Comparison of ENCODE assay signal across 1 cellular context in the genomic region with DNA sequence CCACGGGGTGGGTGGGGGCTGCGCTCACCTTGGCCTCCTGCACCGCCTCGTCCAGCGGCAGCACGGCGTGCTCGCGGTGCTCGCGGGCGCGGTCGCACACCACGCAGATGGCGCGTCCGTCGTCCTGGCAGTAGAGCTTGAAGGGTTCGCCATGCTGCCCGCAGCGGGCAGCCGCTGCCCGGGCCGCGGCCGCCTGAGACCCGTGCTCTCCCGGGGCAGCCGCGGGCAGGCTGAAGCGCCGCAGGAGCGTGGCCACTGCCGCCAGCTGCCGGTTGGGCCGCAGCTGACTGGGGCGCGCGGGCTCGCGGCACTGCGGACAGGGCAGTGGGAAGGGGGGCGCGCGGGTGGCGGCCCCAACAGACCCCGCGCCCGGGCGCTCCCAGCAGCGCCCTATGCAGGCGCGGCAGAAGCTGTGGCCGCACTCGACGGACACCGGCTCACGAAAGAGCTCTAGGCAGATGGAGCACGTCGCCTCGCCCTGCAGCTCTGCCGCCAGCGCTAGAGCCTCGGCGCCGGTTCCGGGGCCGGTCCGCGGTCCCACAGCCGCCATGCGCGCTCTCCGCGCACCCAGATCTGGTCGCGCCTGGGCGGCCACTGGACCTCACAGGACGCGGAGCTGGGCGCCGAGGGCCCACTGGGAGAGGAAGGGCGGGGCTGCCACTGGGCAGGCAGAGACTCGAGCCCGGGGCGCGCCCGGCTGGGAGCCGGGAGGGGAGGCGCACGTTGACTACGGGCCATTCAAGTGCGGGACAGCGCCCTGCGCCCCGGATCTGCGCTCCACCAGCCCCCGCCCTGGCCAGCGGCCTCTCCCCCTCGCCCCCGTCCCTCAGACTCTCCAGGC.
TF ChIP-seq lines count a peak whose summit lies in the region.

A gene (minus strand): TSS at position 636 of the 841 bp plus-strand sequence. CDS start 86 bp downstream, at position 550.

TF ChIP-seq in HCT116, 20 proteins besides CTCF, POLR2A, EP300 and RAD21 (continued from another document):
- TF ChIP-seq, protein P1, sequence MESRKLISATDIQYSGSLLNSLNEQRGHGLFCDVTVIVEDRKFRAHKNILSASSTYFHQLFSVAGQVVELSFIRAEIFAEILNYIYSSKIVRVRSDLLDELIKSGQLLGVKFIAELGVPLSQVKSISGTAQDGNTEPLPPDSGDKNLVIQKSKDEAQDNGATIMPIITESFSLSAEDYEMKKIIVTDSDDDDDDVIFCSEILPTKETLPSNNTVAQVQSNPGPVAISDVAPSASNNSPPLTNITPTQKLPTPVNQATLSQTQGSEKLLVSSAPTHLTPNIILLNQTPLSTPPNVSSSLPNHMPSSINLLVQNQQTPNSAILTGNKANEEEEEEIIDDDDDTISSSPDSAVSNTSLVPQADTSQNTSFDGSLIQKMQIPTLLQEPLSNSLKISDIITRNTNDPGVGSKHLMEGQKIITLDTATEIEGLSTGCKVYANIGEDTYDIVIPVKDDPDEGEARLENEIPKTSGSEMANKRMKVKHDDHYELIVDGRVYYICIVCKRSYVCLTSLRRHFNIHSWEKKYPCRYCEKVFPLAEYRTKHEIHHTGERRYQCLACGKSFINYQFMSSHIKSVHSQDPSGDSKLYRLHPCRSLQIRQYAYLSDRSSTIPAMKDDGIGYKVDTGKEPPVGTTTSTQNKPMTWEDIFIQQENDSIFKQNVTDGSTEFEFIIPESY (IDR thresholded peaks at IDR 0.05; ENCODE audit: extremely low read depth, insufficient replicate concordance, low read length), result no peak
- TF ChIP-seq CEBPB (IDR thresholded peaks at IDR 0.05; ENCODE audit: low read depth) (no peak), CBX3 (IDR thresholded peaks at IDR 0.05; ENCODE audit: low read depth) (no peak)
